Comparison of ENCODE assay signal across 8 cellular contexts in genomic region chr6:42050011-42050896, GRCh38. TPM values are rescaled to one million over a fixed set of nuclear protein-coding genes. Genes with fewer than 3 reads are reported as not detected.
DNase-seq lines count a peak whose midpoint lies in the region; FAIRE-seq and TF ChIP-seq lines count a peak whose summit lies in the region.

TSS of gene TAF8 (plus strand) at chr6:42050524. CDS start at chr6:42050542, 18 bp downstream.

- H3K4me3 ChIP-seq in HFF-Myc (replicated peaks; ENCODE audit: low read depth, low read length) (peak within 1 kb of the TSS; percentile 75), neutrophil (ENCODE audit: low read depth in 1 of 2, low read length in 1 of 2) (peak within 1 kb of the TSS; percentile 81 to 95)

- no peaks in the 10 kb centered on the region for H3K9me3 ChIP-seq in neutrophil

- DNase-seq in GM03348 (ENCODE audit: low spot score) (peak; percentile 98), HFF-Myc (ENCODE audit: extremely low read depth, low read depth) (peak; percentile 73), NAMALWA (ENCODE audit: low spot score) (peak; percentile 94), SK-MEL-5 (ENCODE audit: low read depth, low spot score) (peak; percentile 90), frontal cortex (ENCODE audit: low spot score in 2 of 2) (peak; percentile 86 to 88), substantia nigra (lab: John Stamatoyannopoulos, UW) (peak in 48 of 49 donors; percentile 54 to 99 (median 90))
- DNase-seq in activated naive CD4-positive, alpha-beta T cell treated with Interleukin-2 at 50 U/mL for 16 hours: peak; percentile 91

- in situ Hi-C loops in SK-MEL-5 (cut with HindIII; ENCODE audit: low pct_unique_long_range_greater_than_20kb, low sequenced_read_pairs): no loop called here

- H3K27me3 ChIP-seq in neutrophil: no peaks in the 10 kb centered on the region

- TF ChIP-seq CTCF in HFF-Myc (IDR thresholded peaks at IDR 0.05; ENCODE audit: low read depth, low read length, missing control alignments) (no peak), neutrophil (IDR thresholded peaks at IDR 0.05) (peak; percentile 19)

- H3K27ac ChIP-seq in neutrophil (peak within 1 kb of the TSS; percentile 98), substantia nigra (ENCODE audit: low read depth, low read length, poor library complexity, severe bottlenecking) (peak within 1 kb of the TSS; percentile 92)

- H3K36me3 ChIP-seq in neutrophil: peaks cover 20% of the 10 kb centered on the region

- peaks cover 53 to 57% of the 10 kb centered on the region in 2 experiments for H3K4me1 ChIP-seq in neutrophil (ENCODE audit: control insufficient read depth in 1 of 2, insufficient read depth in 1 of 2, low read depth in 1 of 2, low read length in 1 of 2)

- no peak for FAIRE-seq in frontal cortex (lab: Jason Lieb, UNC)

RNA-seq across cellular contexts. Expression of gene TAF8, which starts in this region (rescaled TPM):
- total RNA-seq in SK-MEL-5 (2014; rRNA removed; shearing (Covaris generic)): 17.9 and 19.3 TPM in 2 replicates
- polyA plus RNA-seq in SK-MEL-5 (2015; cell fraction: cytosol; rRNA removed): 21.7 and 24.5 TPM in 2 replicates
- 11.3 and 16.3 TPM in 2 replicates for polyA plus RNA-seq in SK-MEL-5 (2015; cell fraction: nucleus; rRNA removed)
- 4.5 TPM for total RNA-seq in frontal cortex

Comparison
In these comparisons a context has a peak if more than half of its experiments do, and no peak if none do; other contexts are left out.
1. Peak in every context shown above with its lines: DNase-seq, H3K4me3 ChIP-seq and H3K27ac ChIP-seq.